In the genomic region with DNA sequence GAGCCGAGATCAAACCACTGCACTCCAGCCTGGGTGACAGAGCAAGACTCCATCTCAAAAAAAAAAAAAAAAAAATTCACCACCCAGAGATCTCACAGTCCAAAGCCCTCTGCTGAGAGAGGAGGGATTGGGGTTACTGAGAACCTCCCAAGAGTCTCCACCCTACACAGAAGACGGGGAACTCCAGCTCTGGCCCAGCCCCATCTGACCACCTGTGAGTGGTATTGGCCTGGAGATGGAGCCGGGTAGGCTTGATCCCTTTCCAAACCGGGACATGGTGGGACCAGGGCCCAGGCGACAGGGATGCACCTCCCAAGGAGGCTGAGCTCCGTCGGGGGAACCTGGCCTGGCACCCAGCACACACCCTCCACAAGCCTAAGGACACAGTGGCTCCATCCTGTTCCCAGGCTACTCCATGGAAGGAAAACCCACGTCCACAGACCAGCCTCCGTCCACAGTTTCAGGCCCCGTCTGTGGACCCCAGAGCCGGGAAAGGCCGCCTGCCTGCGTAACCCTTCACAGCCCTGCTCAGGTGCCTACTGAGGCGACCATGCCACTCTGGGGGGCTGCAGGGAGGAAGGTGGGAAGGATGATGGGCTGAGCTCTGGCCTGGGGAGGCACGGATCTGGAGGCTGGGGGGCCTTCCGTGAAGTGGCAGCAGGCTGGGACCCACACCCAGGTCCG, we compare ENCODE assay signal across 9 cellular contexts. TPM values are rescaled to one million over a fixed set of nuclear protein-coding genes. Genes with fewer than 3 reads are reported as not detected.
DNase-seq lines count a peak whose midpoint lies in the region; ATAC-seq and TF ChIP-seq lines count a peak whose summit lies in the region.
"Had no signal": no experiment of that assay in that cellular context is flagged by ENCODE, and none has a peak within 500 bp of the region (broad histone marks: within the 10 kb centered on the region; RNA-seq: fewer than 3 reads in every experiment).

No MANE protein-coding gene starts in this region.

- peak overlapping the region; percentile 67 for H3K27ac Mint-ChIP-seq in stimulated activated naive CD8-positive, alpha-beta T cell treated with anti-CD3 and anti-CD28 coated beads, Interleukin-15, Interleukin-2, amounts not matched to agents 100 ng/mL and 50 ng/mL, for 24 hours
- no peak overlapping the region for H3K27ac Mint-ChIP-seq in MCF 10A (ENCODE audit: low read depth, unreplicated experiment)

- no peaks in the 10 kb centered on the region for H3K36me3 ChIP-seq in mucosa of stomach (ENCODE audit: control insufficient read depth, insufficient read depth, low read length)

- H3K9me3 ChIP-seq in mucosa of stomach (ENCODE audit: control insufficient read depth, low read length): no peaks in the 10 kb centered on the region

- CTCF ChIA-PET in MCF 10A (lab: Yijun Ruan, JAX): interaction anchor here (0.6 to 1.0 kb wide), 4 partner anchors 9 to 222 kb away, joined by 3 to 4 read pairs (median 3); no protein-coding TSS in a partner anchor

- no peaks in the 10 kb centered on the region for H3K27me3 Mint-ChIP-seq in stimulated activated naive CD8-positive, alpha-beta T cell treated with anti-CD3 and anti-CD28 coated beads, Interleukin-15, Interleukin-2, amounts not matched to agents 100 ng/mL and 50 ng/mL, for 24 hours
- H3K27me3 Mint-ChIP-seq in MCF 10A (ENCODE audit: insufficient read depth, unreplicated experiment): no peaks in the 10 kb centered on the region

- H3K36me3 Mint-ChIP-seq in stimulated activated naive CD8-positive, alpha-beta T cell treated with anti-CD3 and anti-CD28 coated beads, Interleukin-15, Interleukin-2, amounts not matched to agents 100 ng/mL and 50 ng/mL, for 24 hours (ENCODE audit: low read depth): peaks cover 7% of the 10 kb centered on the region
- peaks cover 38% of the 10 kb centered on the region for H3K36me3 Mint-ChIP-seq in MCF 10A (ENCODE audit: insufficient read depth, unreplicated experiment)

- POLR2A ChIA-PET in MCF 10A (lab: Yijun Ruan, JAX): interaction anchor here (0.6 to 2.0 kb wide), 11 partner anchors 9 to 209 kb away, joined by 3 to 11 read pairs (median 4); partner anchors contain the start of gene WDR18

- no peaks in the 10 kb centered on the region for H3K9me3 Mint-ChIP-seq in stimulated activated naive CD8-positive, alpha-beta T cell treated with anti-CD3 and anti-CD28 coated beads, Interleukin-15, Interleukin-2, amounts not matched to agents 100 ng/mL and 50 ng/mL, for 24 hours
- H3K9me3 Mint-ChIP-seq in MCF 10A (ENCODE audit: unreplicated experiment): no peaks in the 10 kb centered on the region

- peak overlapping the region; percentile 82 for H3K4me3 ChIP-seq in mucosa of stomach (ENCODE audit: low read length)

- peaks cover 57% of the 10 kb centered on the region for H3K4me1 ChIP-seq in mucosa of stomach (ENCODE audit: control insufficient read depth, insufficient read depth, low read length)

- ATAC-seq in stimulated activated naive CD8-positive, alpha-beta T cell treated with anti-CD3 and anti-CD28 coated beads, Interleukin-15, Interleukin-2, amounts not matched to agents 100 U/mL and 50 U/mL, for 24 hours: no peak

- DNase-seq in stimulated activated naive CD8-positive, alpha-beta T cell treated with anti-CD3 and anti-CD28 coated beads, Interleukin-15, Interleukin-2, amounts not matched to agents 100 U/mL and 50 U/mL, for 24 hours: no peak
- DNase-seq in MCF 10A (ENCODE audit: unreplicated experiment): no peak
- DNase-seq in Kasumi-1 (lab: John Stamatoyannopoulos, UW): no peak
- DNase-seq in AML-193 (lab: John Stamatoyannopoulos, UW): no peak
- no peak for DNase-seq in stimulated activated CD8-positive, alpha-beta memory T cell treated with anti-CD3 and anti-CD28 coated beads, Interleukin-4, amount 100 ng/mL, for 48 hours
- no peak for DNase-seq in GM03348 (ENCODE audit: low spot score)
- DNase-seq: activated CD4-positive, alpha-beta T cell treated with anti-CD3 and anti-CD28 coated beads, Interleukin-2, amount 50 U/mL, for 1 hour had no signal

- TF ChIP-seq CTCF in MCF 10A (IDR thresholded peaks at IDR 0.05; ENCODE audit: unreplicated experiment): no peak

- H3K9ac ChIP-seq in mucosa of stomach (ENCODE audit: low read length): peak overlapping the region; percentile 89

- no peaks in the 10 kb centered on the region for H3K27me3 ChIP-seq in mucosa of stomach (ENCODE audit: control insufficient read depth, insufficient read depth, low read length)

- peak overlapping the region; percentile 93 for H3K4me3 Mint-ChIP-seq in stimulated activated naive CD8-positive, alpha-beta T cell treated with anti-CD3 and anti-CD28 coated beads, Interleukin-15, Interleukin-2, amounts not matched to agents 100 ng/mL and 50 ng/mL, for 24 hours
- peak overlapping the region; percentile 86 for H3K4me3 Mint-ChIP-seq in MCF 10A (ENCODE audit: unreplicated experiment)

- intact Hi-C loops in MCF 10A (cut with micrococcal nuclease): no loop called here

- peaks cover 40% of the 10 kb centered on the region for H3K4me1 Mint-ChIP-seq in stimulated activated naive CD8-positive, alpha-beta T cell treated with anti-CD3 and anti-CD28 coated beads, Interleukin-15, Interleukin-2, amounts not matched to agents 100 ng/mL and 50 ng/mL, for 24 hours (ENCODE audit: low read depth)
- peaks cover 17% of the 10 kb centered on the region for H3K4me1 Mint-ChIP-seq in MCF 10A (ENCODE audit: insufficient read depth, unreplicated experiment)

- no TSS peak for BruUV-seq in MCF 10A (replicated peaks; lab: Mats Ljungman, UMichigan)

RNA-seq across cellular contexts. Expression of gene TMEM259, which starts 1.8 kb away (rescaled TPM):
- 130 and 146 TPM in 2 replicates for total RNA-seq in MCF 10A (2022)

RNA-seq across cellular contexts. Expression of gene RNU6-2, which starts 2.2 kb away (rescaled TPM):
- not detected in 2 replicates for total RNA-seq in MCF 10A (2022)

RNA-seq across cellular contexts. Expression of gene CNN2, which starts 7.3 kb away (rescaled TPM):
- 112 and 166 TPM in 2 replicates for total RNA-seq in MCF 10A (2022)

RNA-seq across cellular contexts. Expression of gene GRIN3B, which starts 18.9 kb away (rescaled TPM):
- total RNA-seq in MCF 10A (2022): not detected in 2 replicates

RNA-seq across cellular contexts. Expression of gene ABCA7, which starts 20.8 kb away (rescaled TPM):
- total RNA-seq in MCF 10A (2022): 10.3 and 18.2 TPM in 2 replicates
